In the genomic region with DNA sequence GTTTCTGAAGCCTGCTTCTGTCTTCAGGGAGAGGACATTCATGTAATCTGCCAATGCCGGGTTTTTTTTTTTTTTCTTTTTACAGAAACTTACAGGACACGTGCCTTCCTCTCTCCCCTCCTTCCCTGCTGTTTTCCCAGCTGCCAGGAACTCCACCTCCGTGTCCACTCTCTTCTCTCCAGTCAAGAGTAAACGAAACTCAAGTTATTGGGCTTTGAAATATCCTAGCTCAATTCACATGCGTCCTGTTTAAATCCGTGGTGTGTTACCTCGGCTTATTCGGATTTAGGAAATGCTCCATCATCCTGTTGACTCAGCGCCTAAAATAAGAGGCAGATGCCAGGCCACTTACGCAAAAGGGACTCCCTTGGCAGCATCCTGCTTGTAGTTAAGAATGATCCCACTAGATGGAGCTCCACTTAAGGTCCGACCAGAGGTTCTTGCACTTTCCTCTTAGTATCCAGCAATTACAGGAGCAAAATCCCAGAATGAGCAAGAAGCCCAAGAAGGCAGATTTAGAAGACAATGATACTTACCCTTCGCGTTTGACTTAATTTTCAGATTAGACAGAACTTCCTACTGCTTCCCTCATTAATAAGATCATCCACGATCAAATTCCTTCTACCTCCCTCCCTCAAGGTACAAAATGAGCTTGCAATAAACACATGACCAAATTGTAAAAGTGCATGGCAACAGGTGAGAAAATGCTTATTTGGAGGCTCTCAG, we compare ENCODE assay signal across 8 cellular contexts.
A peak's percentile ranks its signal among the peaks of the same experiment; 100 is the strongest.
DNase-seq lines count a peak whose midpoint lies in the region; ATAC-seq and TF ChIP-seq lines count a peak whose summit lies in the region.

No MANE protein-coding gene starts in this region.

- peak; percentile 87 for TF ChIP-seq CTCF in CD14-positive monocyte (IDR thresholded peaks at IDR 0.05)
- peak; percentile 76 to 91 (median 87) for TF ChIP-seq CTCF in upper lobe of left lung (IDR thresholded peaks at IDR 0.05)

- TF ChIP-seq POLR2A in upper lobe of left lung (IDR thresholded peaks at IDR 0.05), result no peak

- H3K4me1 ChIP-seq in neuron (ENCODE audit: insufficient read depth, low read length), result peaks cover 3% of the 10 kb centered on the region
- H3K4me1 ChIP-seq in upper lobe of left lung, result peaks cover 11 to 17% (median 13%) of the 10 kb centered on the region in 4 donors

- no peaks in the 10 kb centered on the region for H3K27me3 ChIP-seq in neuron (ENCODE audit: insufficient read depth, low read length)
- H3K27me3 ChIP-seq in upper lobe of left lung, result no peaks in the 10 kb centered on the region

- peaks cover 29% of the 10 kb centered on the region for H3K4me1 Mint-ChIP-seq in CD14-positive monocyte

- H3K9me3 ChIP-seq in neuron (ENCODE audit: low read length), result no peaks in the 10 kb centered on the region
- no peaks in the 10 kb centered on the region for H3K9me3 ChIP-seq in upper lobe of left lung

- H3K27me3 Mint-ChIP-seq in CD14-positive monocyte (ENCODE audit: low read depth in 3 of 3), result peaks cover 1 to 4% (median 3%) of the 10 kb centered on the region in 3 donors

- ATAC-seq in GM21723 (IDR thresholded peaks at IDR 0.05; ENCODE audit: unreplicated experiment) (peak; percentile 59), upper lobe of left lung (ENCODE audit: low FRiP score in 2 of 2) (peak; percentile 92 to 96)
- peak; percentile 52 to 62 for ATAC-seq in activated naive CD4-positive, alpha-beta T cell treated with anti-CD3 and anti-CD28 coated beads, Interleukin-2, amount 50 U/mL, for 72 hours

- in situ Hi-C loops in SK-MEL-5 (cut with HindIII; ENCODE audit: low pct_unique_long_range_greater_than_20kb, low sequenced_read_pairs), result no loop called here

- H3K36me3 ChIP-seq in neuron (ENCODE audit: insufficient read depth, low read length), result no peaks in the 10 kb centered on the region
- no peaks in the 10 kb centered on the region for H3K36me3 ChIP-seq in upper lobe of left lung

- peak in 2 of 4 donors; percentile 15 to 59 for TF ChIP-seq EP300 in upper lobe of left lung (IDR thresholded peaks at IDR 0.05)

- peaks cover 0 to 1% of the 10 kb centered on the region in 2 donors for H3K36me3 Mint-ChIP-seq in CD14-positive monocyte
- H3K36me3 Mint-ChIP-seq in activated naive CD4-positive, alpha-beta T cell treated with anti-CD3 and anti-CD28 coated beads, Interleukin-2, amount 50 U/mL, for 72 hours, result peaks cover 8 to 15% of the 10 kb centered on the region in 2 donors

- DNase-seq in CD14-positive monocyte (ENCODE audit: low spot score) (peak; percentile 85), NCI-H1048 (lab: John Stamatoyannopoulos, UW) (peak; percentile 52), SK-MEL-5 (ENCODE audit: low read depth, low spot score) (peak; percentile 93), germinal center (ENCODE audit: low spot score) (peak; percentile 45), upper lobe of left lung (peak in 1 of 2 donors; percentile 88)
- peak in 1 of 2 donors; percentile 75 for DNase-seq in activated naive CD4-positive, alpha-beta T cell treated with anti-CD3 and anti-CD28 coated beads, Interleukin-2, amount 50 U/mL, for 72 hours (ENCODE audit: low spot score in 2 of 2)

- peak overlapping the region; percentile 72 for H2AFZ ChIP-seq in neuron (ENCODE audit: low read depth, low read length)

- WGBS in upper lobe of left lung, 2 donors, result 7% methylated on average over 14 of the region's 14 CpGs

- H3K4me3 Mint-ChIP-seq in CD14-positive monocyte, result peak overlapping the region; percentile 48 to 89

- intact Hi-C loops in CD14-positive monocyte (cut with micrococcal nuclease), result loop anchor here (5.0 kb wide), 3 partner anchors 37 to 157 kb away; a partner anchor contains a TSS

- peak overlapping the region; percentile 75 to 81 (median 78) for H3K27ac ChIP-seq in upper lobe of left lung

- peak overlapping the region; percentile 63 to 88 (median 83) for H3K27ac Mint-ChIP-seq in CD14-positive monocyte
- H3K27ac Mint-ChIP-seq in activated naive CD4-positive, alpha-beta T cell treated with anti-CD3 and anti-CD28 coated beads, Interleukin-2, amount 50 U/mL, for 72 hours, result peak overlapping the region in 1 of 2 donors; percentile 6

- H3K9me3 Mint-ChIP-seq in CD14-positive monocyte, result peaks cover 4 to 9% (median 7%) of the 10 kb centered on the region in 7 donors
- H3K9me3 Mint-ChIP-seq in activated naive CD4-positive, alpha-beta T cell treated with anti-CD3 and anti-CD28 coated beads, Interleukin-2, amount 50 U/mL, for 72 hours, result peaks cover 11 to 14% of the 10 kb centered on the region in 2 donors

- H3K4me3 ChIP-seq in neuron (ENCODE audit: low read length) (peak overlapping the region; percentile 47), upper lobe of left lung (peak overlapping the region in 2 of 4 donors; percentile 33 to 36)
